ENCODE assay signal across 16 cellular contexts in the genomic region with DNA sequence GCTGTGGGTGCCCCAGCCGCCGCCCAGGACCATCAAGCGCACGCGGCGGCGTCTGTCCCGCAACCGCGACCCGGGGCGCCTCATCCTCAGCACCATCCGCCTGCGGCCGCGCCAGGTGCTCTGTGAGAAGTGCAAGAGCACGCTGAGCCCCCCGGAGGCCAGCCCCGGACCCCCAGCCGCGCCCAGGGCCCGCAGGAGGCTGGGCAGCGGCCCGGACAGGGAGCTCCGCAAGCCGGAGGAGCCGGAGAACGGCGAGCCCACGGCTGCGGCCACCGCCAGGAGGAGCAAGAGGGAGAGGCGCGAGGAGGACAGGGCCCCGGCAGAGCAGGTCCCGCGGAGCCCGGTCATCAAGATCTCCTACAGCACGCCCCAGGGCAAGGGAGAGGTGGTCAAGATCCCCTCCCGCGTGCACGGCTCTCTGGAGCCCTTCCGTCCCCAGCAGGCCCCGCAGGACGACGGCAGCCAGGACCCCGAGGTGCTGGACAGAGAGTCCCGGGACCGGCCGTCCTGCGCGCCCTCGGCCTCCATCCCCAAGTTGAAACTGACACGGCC. TPM values are rescaled to one million over a fixed set of nuclear protein-coding genes. Genes with fewer than 3 reads are reported as not detected.
A peak's percentile ranks its signal among the peaks of the same experiment; 100 is the strongest.
DNase-seq lines count a peak whose midpoint lies in the region; ATAC-seq and TF ChIP-seq lines count a peak whose summit lies in the region.
"Had no signal": no experiment of that assay in that cellular context is flagged by ENCODE, and none has a peak within 500 bp of the region (broad histone marks: within the 10 kb centered on the region; RNA-seq: fewer than 3 reads in every experiment).

No MANE protein-coding gene starts in this region.

- H2BK120ac ChIP-seq in mesendoderm (ENCODE audit: low read depth, low read length) = no peak overlapping the region

- no CpG with 5 or more reads among the region's 54 CpGs for WGBS in mesendoderm (ENCODE audit: extremely low coverage, insufficient coverage, low lambda C conversion rate)

- H3K27ac ChIP-seq in mesendoderm (ENCODE audit: low read depth, low read length) (no peak overlapping the region), upper lobe of right lung (no peak overlapping the region), caudate nucleus (ENCODE audit: low read depth, low read length) (no peak overlapping the region)

- no peaks in the 10 kb centered on the region for H3K27me3 Mint-ChIP-seq in stimulated activated naive CD8-positive, alpha-beta T cell treated with anti-CD3 and anti-CD28 coated beads, Interleukin-15, amount 100 ng/mL, for 72 hours
- H3K27me3 Mint-ChIP-seq in endothelial cell (ENCODE audit: unreplicated experiment) = peaks cover 14% of the 10 kb centered on the region
- H3K27me3 Mint-ChIP-seq: IgD-negative memory B cell had no signal

- no peak overlapping the region for H3K4ac ChIP-seq in mesendoderm (ENCODE audit: low read depth, low read length)

- H3K9ac ChIP-seq in mesendoderm (ENCODE audit: low read length) = no peak overlapping the region

- peaks cover 4% of the 10 kb centered on the region for H3K36me3 Mint-ChIP-seq in endothelial cell (ENCODE audit: low read depth, unreplicated experiment)
- H3K36me3 Mint-ChIP-seq: IgD-negative memory B cell had no signal

- no peak overlapping the region for H2BK5ac ChIP-seq in mesendoderm (ENCODE audit: low read length)

- no peak overlapping the region for H3K4me2 ChIP-seq in mesendoderm (ENCODE audit: low read length)

- peaks cover 5% of the 10 kb centered on the region for H3K79me2 ChIP-seq in mesendoderm (ENCODE audit: control insufficient read depth, insufficient read depth, low read length)

- H3K4me3 ChIP-seq in mesendoderm (ENCODE audit: low read length) (no peak overlapping the region), upper lobe of right lung (no peak overlapping the region)

- no peak for DNase-seq in stimulated activated naive CD8-positive, alpha-beta T cell treated with anti-CD3 and anti-CD28 coated beads, Interleukin-15, amount 100 ng/mL, for 72 hours
- DNase-seq in stimulated activated naive CD8-positive, alpha-beta T cell treated with anti-CD3 and anti-CD28 coated beads, Interleukin-15, Interleukin-2, amounts not matched to agents 100 U/mL and 50 U/mL, for 24 hours = no peak
- DNase-seq in endothelial cell (ENCODE audit: low spot score) (peak; percentile 53), mesendoderm (peak; percentile 63), upper lobe of right lung (peak; percentile 64), caudate nucleus (lab: John Stamatoyannopoulos, UW) (no peak), dermis blood vessel endothelial cell (no peak), DMS114 treated with DMSO at 0.1 percent for 48 hours (lab: John Stamatoyannopoulos, UW; ENCODE audit: unreplicated experiment) (no peak)
- DNase-seq: C1 segment of cervical spinal cord, Kasumi-1, MM.1S, NCI-H1105, NCI-H1694 treated with DMSO at 0.1 percent for 48 hours, NCI-H226, NCI-H524 treated with DMSO at 0.1 percent for 48 hours had no signal

- H3K9me3 ChIP-seq in upper lobe of right lung = no peaks in the 10 kb centered on the region

- peaks cover 8% of the 10 kb centered on the region for H3K79me1 ChIP-seq in mesendoderm (ENCODE audit: low read length)

- H3K56ac ChIP-seq in mesendoderm (ENCODE audit: low read length) = peak overlapping the region; percentile 42

- intact Hi-C loops in upper lobe of right lung (cut with DNase I) = no loop called here

- H4K5ac ChIP-seq in mesendoderm (ENCODE audit: low read length) = no peak overlapping the region

- H3K4me1 Mint-ChIP-seq in stimulated activated naive CD8-positive, alpha-beta T cell treated with anti-CD3 and anti-CD28 coated beads, Interleukin-15, amount 100 ng/mL, for 72 hours = peaks cover 31% of the 10 kb centered on the region
- peaks cover 9% of the 10 kb centered on the region for H3K4me1 Mint-ChIP-seq in endothelial cell (ENCODE audit: unreplicated experiment)

- no peak overlapping the region for H2BK15ac ChIP-seq in mesendoderm (replicated peaks; ENCODE audit: low read depth)

- H3K4me1 ChIP-seq in mesendoderm (ENCODE audit: control insufficient read depth, low read depth, low read length) (peaks cover 10% of the 10 kb centered on the region), upper lobe of right lung (peaks cover 60% of the 10 kb centered on the region)

- no peak overlapping the region for H3K27ac Mint-ChIP-seq in stimulated activated naive CD8-positive, alpha-beta T cell treated with anti-CD3 and anti-CD28 coated beads, Interleukin-15, amount 100 ng/mL, for 72 hours
- H3K27ac Mint-ChIP-seq in endothelial cell (ENCODE audit: unreplicated experiment) = no peak overlapping the region

- no peak overlapping the region for H4K8ac ChIP-seq in mesendoderm (ENCODE audit: low read depth, low read length)

- no peaks in the 10 kb centered on the region for H3K9me3 Mint-ChIP-seq in stimulated activated naive CD8-positive, alpha-beta T cell treated with anti-CD3 and anti-CD28 coated beads, Interleukin-15, amount 100 ng/mL, for 72 hours
- no peaks in the 10 kb centered on the region for H3K9me3 Mint-ChIP-seq in endothelial cell (ENCODE audit: unreplicated experiment)
- H3K9me3 Mint-ChIP-seq: IgD-negative memory B cell had no signal

- TF ChIP-seq CTCF in endothelial cell (IDR thresholded peaks at IDR 0.05; ENCODE audit: unreplicated experiment) (no peak), upper lobe of right lung (IDR thresholded peaks at IDR 0.05) (no peak)

- no peak overlapping the region for H3K18ac ChIP-seq in mesendoderm (ENCODE audit: low read length)

- no peak overlapping the region for H3K4me3 Mint-ChIP-seq in stimulated activated naive CD8-positive, alpha-beta T cell treated with anti-CD3 and anti-CD28 coated beads, Interleukin-15, amount 100 ng/mL, for 72 hours
- H3K4me3 Mint-ChIP-seq in endothelial cell (ENCODE audit: unreplicated experiment) = no peak overlapping the region
- H3K4me3 Mint-ChIP-seq: IgD-negative memory B cell had no signal

- peak; percentile 8 for ATAC-seq in stimulated activated naive CD8-positive, alpha-beta T cell treated with anti-CD3 and anti-CD28 coated beads, Interleukin-15, amount 100 ng/mL, for 72 hours
- ATAC-seq in stimulated activated naive CD8-positive, alpha-beta T cell treated with anti-CD3 and anti-CD28 coated beads, Interleukin-15, Interleukin-2, amounts not matched to agents 100 U/mL and 50 U/mL, for 24 hours = no peak
- ATAC-seq in upper lobe of right lung = no peak

- H3K27me3 ChIP-seq in mesendoderm (ENCODE audit: insufficient read depth, low read length, poor library complexity) (no peaks in the 10 kb centered on the region), upper lobe of right lung (no peaks in the 10 kb centered on the region)

- no peak overlapping the region for H2AK5ac ChIP-seq in mesendoderm (ENCODE audit: low read length)

- no peak overlapping the region for H3K23ac ChIP-seq in mesendoderm (ENCODE audit: low read length)

- H3K36me3 ChIP-seq in mesendoderm (ENCODE audit: control insufficient read depth, insufficient read depth, low read length) (no peaks in the 10 kb centered on the region), upper lobe of right lung (peaks cover 21% of the 10 kb centered on the region)

RNA-seq across cellular contexts. Expression of a gene that starts 8.0 kb away (rescaled TPM):
- total RNA-seq in endothelial cell (ENCODE audit: unreplicated experiment) (7.6 TPM), upper lobe of right lung (26.0 TPM), dermis blood vessel endothelial cell (15.1 and 16.3 TPM in 2 replicates)
- polyA plus RNA-seq in mesendoderm (2013, experiment 1 of 2) = 4.0 TPM
- 3.9 TPM for polyA plus RNA-seq in mesendoderm (2013, experiment 2 of 2)

Comparison
In these comparisons a context has a peak if more than half of its experiments do, and no peak if none do; other contexts are left out.
1. DNase-seq: peak in endothelial cell (single experiment), mesendoderm (single experiment) and upper lobe of right lung (single experiment); none in stimulated activated naive CD8-positive, alpha-beta T cell treated with anti-CD3 and anti-CD28 coated beads, Interleukin-15, amount 100 ng/mL, for 72 hours (0 of 2), stimulated activated naive CD8-positive, alpha-beta T cell treated with anti-CD3 and anti-CD28 coated beads, Interleukin-15, Interleukin-2, amounts not matched to agents 100 U/mL and 50 U/mL, for 24 hours (single experiment), caudate nucleus (0 of 61), dermis blood vessel endothelial cell (single experiment) and DMS114 treated with DMSO at 0.1 percent for 48 hours (single experiment).